ENCODE assay signal across 2 cellular contexts in genomic region chr2:72921088-72921851, GRCh38.
TF ChIP-seq lines count a peak whose summit lies in the region.

No MANE protein-coding gene starts in this region.

TF ChIP-seq in SK-N-SH, 30 proteins besides CTCF, POLR2A, EP300 and RAD21 (continued from another document):
- TF ChIP-seq NFIC (IDR thresholded peaks at IDR 0.05; ENCODE audit: borderline replicate concordance) (no peak), RFX5 (IDR thresholded peaks at IDR 0.05; ENCODE audit: low read length) (no peak), NRF1 (IDR thresholded peaks at IDR 0.05; ENCODE audit: low read depth, low read length) (no peak), GABPA (IDR thresholded peaks at IDR 0.05; ENCODE audit: low read depth) (no peak), YY1 (IDR thresholded peaks at IDR 0.05; ENCODE audit: low read depth) (no peak), GATA2 (CRISPR knock-in tag; IDR thresholded peaks at IDR 0.05) (no peak), USF2 (IDR thresholded peaks at IDR 0.05; ENCODE audit: borderline replicate concordance, low read depth, low read length) (no peak), FOXM1 (IDR thresholded peaks at IDR 0.05; ENCODE audit: low read depth) (no peak)
TF ChIP-seq in SK-N-SH: peak in this region for 0.

TF ChIP-seq in SK-N-SH treated with all-trans-retinoic acid at 6 μM for 48 hours, 23 proteins besides CTCF, POLR2A, EP300 and RAD21 (continued from another document):
- TF ChIP-seq CSRNP3 (CRISPR knock-in tag; IDR thresholded peaks at IDR 0.05) (no peak), CREB5 (CRISPR knock-in tag; IDR thresholded peaks at IDR 0.05; ENCODE audit: low read depth) (no peak), ESRRG (CRISPR knock-in tag; IDR thresholded peaks at IDR 0.05) (no peak), PATZ1 (CRISPR knock-in tag; IDR thresholded peaks at IDR 0.05; ENCODE audit: borderline replicate concordance) (no peak), ZNF8 (CRISPR knock-in tag; IDR thresholded peaks at IDR 0.05) (no peak), TCF4 (CRISPR knock-in tag; IDR thresholded peaks at IDR 0.05; ENCODE audit: borderline replicate concordance) (no peak), ZNF565 (CRISPR knock-in tag; conservative IDR thresholded peaks at IDR 0.05; ENCODE audit: low read depth) (no peak), CSDC2 (CRISPR knock-in tag; IDR thresholded peaks at IDR 0.05) (no peak)
TF ChIP-seq in SK-N-SH treated with all-trans-retinoic acid at 6 μM for 48 hours: peak in this region for 0.
